Comparison of ENCODE assay signal across 12 cellular contexts in genomic region chr13:109275848-109276247, GRCh38.
DNase-seq lines count a peak whose midpoint lies in the region; ATAC-seq, FAIRE-seq and TF ChIP-seq lines count a peak whose summit lies in the region.
"Had no signal": no experiment of that assay in that cellular context is flagged by ENCODE, and none has a peak within 500 bp of the region (broad histone marks: within the 10 kb centered on the region; RNA-seq: fewer than 3 reads in every experiment).

No MANE protein-coding gene starts in this region.

- FAIRE-seq in small intestine (lab: Jason Lieb, UNC), result no peak

- H3K9me2 ChIP-seq in SK-N-SH, result no peaks in the 10 kb centered on the region

- H3K4me3 ChIP-seq in SK-N-SH (ENCODE audit: low read depth in 2 of 2, low read length in 1 of 2), result no peak overlapping the region
- H3K4me3 ChIP-seq in Panc1 (ENCODE audit: low read depth in 2 of 2, low read length in 2 of 2), result no peak overlapping the region
- no peak overlapping the region for H3K4me3 ChIP-seq in small intestine (ENCODE audit: low read depth in 1 of 2, low read length in 2 of 2)

- H3K27ac ChIP-seq in SK-N-SH (ENCODE audit: low read depth in 2 of 2, low read length in 1 of 2), result no peak overlapping the region
- H3K27ac ChIP-seq in Panc1 (ENCODE audit: low read length), result no peak overlapping the region
- H3K27ac ChIP-seq in foreskin keratinocyte, result no peak overlapping the region
- no peak overlapping the region for H3K27ac ChIP-seq in small intestine (ENCODE audit: low read depth in 1 of 2, low read length in 1 of 2)

- H3K9me3 ChIP-seq in SK-N-SH (no peaks in the 10 kb centered on the region), Panc1 (ENCODE audit: control insufficient read depth, insufficient read depth, low read depth, low read length) (no peaks in the 10 kb centered on the region), small intestine (ENCODE audit: control insufficient read depth, low read depth) (no peaks in the 10 kb centered on the region)

- peak; percentile 17 for DNase-seq in SK-N-SH
- no peak for DNase-seq in Panc1 (ENCODE audit: low read depth, low spot score)
- DNase-seq in foreskin keratinocyte, result peak; percentile 51 to 71
- peak; percentile 14 for DNase-seq in small intestine
- DNase-seq in HuH-7.5 (ENCODE audit: low spot score), result no peak
- DNase-seq in ureter (ENCODE audit: low spot score), result no peak
- DNase-seq: activated CD4-positive, alpha-beta T cell treated with anti-CD3 and anti-CD28 coated beads for 4 hours; activated naive CD4-positive, alpha-beta T cell treated with anti-CD3 and anti-CD28 coated beads for 36 hours; effector memory CD8-positive, alpha-beta T cell; NCI-H2081 had no signal

- no peaks in the 10 kb centered on the region for H3K36me3 ChIP-seq in SK-N-SH (replicated peaks in 1 of 2; ENCODE audit: control insufficient read depth in 1 of 2, insufficient read depth in 2 of 2, low read length in 1 of 2)
- no peaks in the 10 kb centered on the region; the same call in 1 of the 2 replicates for H3K36me3 ChIP-seq in Panc1 (ENCODE audit: control insufficient read depth, insufficient read depth, low read length)
- no peaks in the 10 kb centered on the region for H3K36me3 ChIP-seq in small intestine (ENCODE audit: control insufficient read depth in 2 of 2, insufficient read depth in 2 of 2, low read length in 2 of 2)

- H4K20me1 ChIP-seq in SK-N-SH (ENCODE audit: insufficient read depth), result no peaks in the 10 kb centered on the region

- no TSS peak for BruUV-seq in Panc1 (replicated peaks; lab: Mats Ljungman, UMichigan)

- TF ChIP-seq EP300 in SK-N-SH (IDR thresholded peaks at IDR 0.05; ENCODE audit: borderline replicate concordance in 1 of 2, low read depth in 1 of 2, low read length in 1 of 2), result no peak

- in situ Hi-C loops in Panc1 (cut with HindIII; ENCODE audit: low pct_unique_long_range_greater_than_20kb, low sequenced_read_pairs), result no loop called here

- peaks cover 3 to 18% of the 10 kb centered on the region in 2 experiments; a peak in 2 of 4 replicates for H3K4me1 ChIP-seq in SK-N-SH (ENCODE audit: control insufficient read depth in 1 of 2, insufficient read depth in 2 of 2, low read depth in 1 of 2, low read length in 1 of 2)
- H3K4me1 ChIP-seq in Panc1 (ENCODE audit: control insufficient read depth, insufficient read depth, low read length), result peaks cover 15% of the 10 kb centered on the region; the same call in 1 of the 2 replicates
- H3K4me1 ChIP-seq in foreskin keratinocyte, result peaks cover 18% of the 10 kb centered on the region
- no peaks in the 10 kb centered on the region for H3K4me1 ChIP-seq in small intestine (ENCODE audit: control insufficient read depth in 2 of 2, insufficient read depth in 1 of 2, low read depth in 1 of 2, low read length in 1 of 2)

- CTCF ChIA-PET in SK-N-SH (lab: Yijun Ruan, JAX) (no interaction called here), Panc1 (lab: Charles Lee) (no interaction called here)

- TF ChIP-seq RAD21 in SK-N-SH (IDR thresholded peaks at IDR 0.05; ENCODE audit: low read length), result no peak

- H3K9ac ChIP-seq in SK-N-SH, result no peak overlapping the region

- TF ChIP-seq CTCF in SK-N-SH (IDR thresholded peaks at IDR 0.05) (peak; percentile 15; the same call in 1 of the 2 replicates), Panc1 (IDR thresholded peaks at IDR 0.05) (peak; percentile 33), foreskin keratinocyte (conservative IDR thresholded peaks at IDR 0.05) (peak; percentile 59)

- H3K4me2 ChIP-seq in SK-N-SH, result no peak overlapping the region

- no peak for ATAC-seq in SK-N-SH treated with all-trans-retinoic acid at 6 μM for 48 hours
- ATAC-seq in Panc1, result no peak
- ATAC-seq in foreskin keratinocyte, result no peak
- no peak for ATAC-seq in GM18873 (IDR thresholded peaks at IDR 0.05; ENCODE audit: low FRiP score, unreplicated experiment)
- ATAC-seq: effector memory CD8-positive, alpha-beta T cell had no signal

- H2AFZ ChIP-seq in SK-N-SH (ENCODE audit: low read depth), result no peak overlapping the region

- intact Hi-C loops in Panc1 (cut with micrococcal nuclease; ENCODE audit: unreplicated experiment), result loop anchor here (10.0 kb wide), 2 partner anchors 311 to 839 kb away; no protein-coding TSS in a partner anchor

- POLR2A ChIA-PET in SK-N-SH (lab: Yijun Ruan, JAX), result no interaction called here
- POLR2A ChIA-PET in Panc1 (lab: Charles Lee), result interaction anchor here (1.2 kb wide), 1 partner anchor 120 kb away, joined by 7 read pairs; no protein-coding TSS in a partner anchor

- H3F3A ChIP-seq in SK-N-SH (replicated peaks; ENCODE audit: insufficient read depth), result no peaks in the 10 kb centered on the region

- H3K27me3 ChIP-seq in SK-N-SH (ENCODE audit: insufficient read depth) (no peaks in the 10 kb centered on the region), Panc1 (ENCODE audit: control insufficient read depth, insufficient read depth, low read length) (no peaks in the 10 kb centered on the region), foreskin keratinocyte (no peaks in the 10 kb centered on the region), small intestine (ENCODE audit: control insufficient read depth in 2 of 2, insufficient read depth in 2 of 2, low read length in 2 of 2) (no peaks in the 10 kb centered on the region)

- H3K79me2 ChIP-seq in SK-N-SH (ENCODE audit: insufficient read depth), result no peaks in the 10 kb centered on the region

- WGBS in SK-N-SH (ENCODE audit: low lambda C conversion rate), result 85% methylated on average over 5 of the region's 5 CpGs
- 39 to 57% (median 46%) methylated on average over 5 of the region's 5 CpGs for WGBS in small intestine, 3 donors

TF ChIP-seq in SK-N-SH, 30 proteins besides CTCF, POLR2A, EP300 and RAD21 (continues in another document):
- TF ChIP-seq, protein P1, sequence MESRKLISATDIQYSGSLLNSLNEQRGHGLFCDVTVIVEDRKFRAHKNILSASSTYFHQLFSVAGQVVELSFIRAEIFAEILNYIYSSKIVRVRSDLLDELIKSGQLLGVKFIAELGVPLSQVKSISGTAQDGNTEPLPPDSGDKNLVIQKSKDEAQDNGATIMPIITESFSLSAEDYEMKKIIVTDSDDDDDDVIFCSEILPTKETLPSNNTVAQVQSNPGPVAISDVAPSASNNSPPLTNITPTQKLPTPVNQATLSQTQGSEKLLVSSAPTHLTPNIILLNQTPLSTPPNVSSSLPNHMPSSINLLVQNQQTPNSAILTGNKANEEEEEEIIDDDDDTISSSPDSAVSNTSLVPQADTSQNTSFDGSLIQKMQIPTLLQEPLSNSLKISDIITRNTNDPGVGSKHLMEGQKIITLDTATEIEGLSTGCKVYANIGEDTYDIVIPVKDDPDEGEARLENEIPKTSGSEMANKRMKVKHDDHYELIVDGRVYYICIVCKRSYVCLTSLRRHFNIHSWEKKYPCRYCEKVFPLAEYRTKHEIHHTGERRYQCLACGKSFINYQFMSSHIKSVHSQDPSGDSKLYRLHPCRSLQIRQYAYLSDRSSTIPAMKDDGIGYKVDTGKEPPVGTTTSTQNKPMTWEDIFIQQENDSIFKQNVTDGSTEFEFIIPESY (IDR thresholded peaks at IDR 0.05; ENCODE audit: borderline replicate concordance, low read depth), result no peak
- TF ChIP-seq RCOR1 (IDR thresholded peaks at IDR 0.05; ENCODE audit: low read length) (no peak), YY1 (IDR thresholded peaks at IDR 0.05; ENCODE audit: low read depth) (no peak), ELF1 (IDR thresholded peaks at IDR 0.05) (no peak), FOSL2 (IDR thresholded peaks at IDR 0.05; ENCODE audit: borderline replicate concordance, low read depth) (no peak), CHD2 (IDR thresholded peaks at IDR 0.05; ENCODE audit: low read length, partially characterized antibody) (no peak), FOXM1 (IDR thresholded peaks at IDR 0.05; ENCODE audit: low read depth) (no peak), TAF1 (IDR thresholded peaks at IDR 0.05; ENCODE audit: borderline replicate concordance, low read depth, low read length) (no peak), EZH2phosphoT487 (IDR thresholded peaks at IDR 0.05; ENCODE audit: borderline replicate concordance, low read depth) (no peak), TEAD4 (IDR thresholded peaks at IDR 0.05; ENCODE audit: borderline replicate concordance, insufficient read depth) (no peak), MXI1 (IDR thresholded peaks at IDR 0.05; ENCODE audit: low read depth, low read length) (no peak), NFIC (IDR thresholded peaks at IDR 0.05; ENCODE audit: borderline replicate concordance) (no peak)

TF ChIP-seq in SK-N-SH treated with all-trans-retinoic acid at 6 μM for 48 hours, 23 proteins besides CTCF, POLR2A, EP300 and RAD21 (continues in another document):
- TF ChIP-seq SNAI2 (CRISPR knock-in tag; IDR thresholded peaks at IDR 0.05) (no peak), TOX (CRISPR knock-in tag; IDR thresholded peaks at IDR 0.05; ENCODE audit: borderline replicate concordance) (no peak), BACH2 (CRISPR knock-in tag; IDR thresholded peaks at IDR 0.05; ENCODE audit: borderline replicate concordance) (no peak), PPARA (CRISPR knock-in tag; IDR thresholded peaks at IDR 0.05; ENCODE audit: borderline replicate concordance) (no peak), CSDC2 (CRISPR knock-in tag; IDR thresholded peaks at IDR 0.05) (no peak), TCF4 (CRISPR knock-in tag; IDR thresholded peaks at IDR 0.05; ENCODE audit: borderline replicate concordance) (no peak)
- TF ChIP-seq, protein P2, sequence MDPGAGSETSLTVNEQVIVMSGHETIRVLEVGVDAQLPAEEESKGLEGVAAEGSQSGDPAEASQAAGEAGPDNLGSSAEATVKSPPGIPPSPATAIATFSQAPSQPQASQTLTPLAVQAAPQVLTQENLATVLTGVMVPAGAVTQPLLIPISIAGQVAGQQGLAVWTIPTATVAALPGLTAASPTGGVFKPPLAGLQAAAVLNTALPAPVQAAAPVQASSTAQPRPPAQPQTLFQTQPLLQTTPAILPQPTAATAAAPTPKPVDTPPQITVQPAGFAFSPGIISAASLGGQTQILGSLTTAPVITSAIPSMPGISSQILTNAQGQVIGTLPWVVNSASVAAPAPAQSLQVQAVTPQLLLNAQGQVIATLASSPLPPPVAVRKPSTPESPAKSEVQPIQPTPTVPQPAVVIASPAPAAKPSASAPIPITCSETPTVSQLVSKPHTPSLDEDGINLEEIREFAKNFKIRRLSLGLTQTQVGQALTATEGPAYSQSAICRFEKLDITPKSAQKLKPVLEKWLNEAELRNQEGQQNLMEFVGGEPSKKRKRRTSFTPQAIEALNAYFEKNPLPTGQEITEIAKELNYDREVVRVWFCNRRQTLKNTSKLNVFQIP (CRISPR knock-in tag; IDR thresholded peaks at IDR 0.05; ENCODE audit: borderline replicate concordance, low read depth), result no peak

Comparison
In these comparisons a context has a peak if more than half of its experiments do, and no peak if none do; other contexts are left out.
1. DNase-seq: peak in SK-N-SH (single experiment), foreskin keratinocyte (2 of 2) and small intestine (single experiment); none in Panc1 (single experiment), HuH-7.5 (single experiment) and ureter (single experiment).
2. Peak in every context shown above with its lines, with median percentiles within 50 percentile points of each other: CTCF ChIP-seq.